In genomic region chr6:106026748-106027147, GRCh38 we compare ENCODE assay signal across 15 cellular contexts. TPM values are rescaled to one million over a fixed set of nuclear protein-coding genes. Genes with fewer than 3 reads are reported as not detected.
A peak's percentile ranks its signal among the peaks of the same experiment; 100 is the strongest.
DNase-seq lines count a peak whose midpoint lies in the region; ATAC-seq and TF ChIP-seq lines count a peak whose summit lies in the region.
"Had no signal": no experiment of that assay in that cellular context is flagged by ENCODE, and none has a peak within 500 bp of the region (broad histone marks: within the 10 kb centered on the region; RNA-seq: fewer than 3 reads in every experiment).

No MANE protein-coding gene starts in this region.

- no peak for TF ChIP-seq POLR2A in upper lobe of left lung (IDR thresholded peaks at IDR 0.05)

- no peak for DNase-seq in T-helper 1 cell
- DNase-seq in HT1080 (ENCODE audit: low read depth) = peak; percentile 68
- no peak for DNase-seq in stimulated activated naive B cell treated with anti-CD40 and anti-IgM and Interleukin-4, amounts not matched to agents 10 μg/mL and 1 μg/mL and 100 μg/mL, for 72 hours
- no peak for DNase-seq in COLO829 (ENCODE audit: low spot score)
- DNase-seq in upper lobe of left lung = no peak
- DNase-seq in T-helper 9 cell = no peak
- DNase-seq: activated CD4-positive, alpha-beta T cell treated with anti-CD3 and anti-CD28 coated beads for 36 hours; Caco-2; NCI-H1105; NCI-H446; T-cell had no signal

- H3K4me1 ChIP-seq in upper lobe of left lung = peaks cover 0 to 7% (median 3%) of the 10 kb centered on the region in 4 donors
- H3K4me1 ChIP-seq: Caco-2 had no signal

- H3K27ac ChIP-seq in upper lobe of left lung = no peak overlapping the region

- H3K9me3 Mint-ChIP-seq in T-helper 1 cell treated with Interleukin-12 subunit alpha and Interleukin-12 subunit beta and Interleukin-4 antibody, amounts not matched to agents 30 μg/mL and 1 μg/mL, for 36 hours = peaks cover 3% of the 10 kb centered on the region
- no peaks in the 10 kb centered on the region for H3K9me3 Mint-ChIP-seq in dendritic cell treated with granulocyte-macrophage colony-stimulating factor and Interleukin-4, amounts not matched to agents 40 ng/mL and 50 ng/mL, for 4 days
- H3K9me3 Mint-ChIP-seq in stimulated activated naive B cell treated with anti-CD40 and anti-IgM and Interleukin-4, amounts not matched to agents 10 μg/mL and 1 μg/mL and 100 μg/mL, for 72 hours = no peaks in the 10 kb centered on the region
- H3K9me3 Mint-ChIP-seq: activated T-helper 17 cell treated with anti-CD3 and anti-CD28 coated beads, Interleukin-2, amount 50 U/mL, for 72 hours; T-cell had no signal

- TF ChIP-seq EP300 in upper lobe of left lung (IDR thresholded peaks at IDR 0.05) = no peak

- peaks cover 3% of the 10 kb centered on the region for H3K36me3 Mint-ChIP-seq in T-helper 1 cell treated with Interleukin-12 subunit alpha and Interleukin-12 subunit beta and Interleukin-4 antibody, amounts not matched to agents 30 μg/mL and 1 μg/mL, for 36 hours (ENCODE audit: low read depth)
- H3K36me3 Mint-ChIP-seq in dendritic cell treated with granulocyte-macrophage colony-stimulating factor and Interleukin-4, amounts not matched to agents 40 ng/mL and 50 ng/mL, for 4 days (ENCODE audit: low read depth) = no peaks in the 10 kb centered on the region
- no peaks in the 10 kb centered on the region for H3K36me3 Mint-ChIP-seq in stimulated activated naive B cell treated with anti-CD40 and anti-IgM and Interleukin-4, amounts not matched to agents 10 μg/mL and 1 μg/mL and 100 μg/mL, for 72 hours
- H3K36me3 Mint-ChIP-seq: T-cell had no signal

- no peaks in the 10 kb centered on the region for H3K27me3 ChIP-seq in upper lobe of left lung

- H3K9me3 ChIP-seq in upper lobe of left lung = no peaks in the 10 kb centered on the region
- H3K9me3 ChIP-seq: Caco-2 had no signal

- H3K36me3 ChIP-seq in upper lobe of left lung = no peaks in the 10 kb centered on the region

- H3K27me3 Mint-ChIP-seq in T-helper 1 cell treated with Interleukin-12 subunit alpha and Interleukin-12 subunit beta and Interleukin-4 antibody, amounts not matched to agents 30 μg/mL and 1 μg/mL, for 36 hours (ENCODE audit: low read depth) = peaks cover 21% of the 10 kb centered on the region
- H3K27me3 Mint-ChIP-seq in dendritic cell treated with granulocyte-macrophage colony-stimulating factor and Interleukin-4, amounts not matched to agents 40 ng/mL and 50 ng/mL, for 4 days = peaks cover 5% of the 10 kb centered on the region
- peaks cover 18 to 25% of the 10 kb centered on the region in 2 donors for H3K27me3 Mint-ChIP-seq in stimulated activated naive B cell treated with anti-CD40 and anti-IgM and Interleukin-4, amounts not matched to agents 10 μg/mL and 1 μg/mL and 100 μg/mL, for 72 hours

- no peak overlapping the region for H3K4me3 ChIP-seq in upper lobe of left lung
- H3K4me3 ChIP-seq: lung had no signal

- intact Hi-C loops in dendritic cell treated with granulocyte-macrophage colony-stimulating factor and Interleukin-4, amounts not matched to agents 40 ng/mL and 50 ng/mL, for 4 days (cut with micrococcal nuclease) = no loop called here

- no peak for TF ChIP-seq CTCF in upper lobe of left lung (IDR thresholded peaks at IDR 0.05)

- ATAC-seq in stimulated activated naive B cell treated with anti-CD40 and anti-IgM and Interleukin-4, amounts not matched to agents 10 μg/mL and 1 μg/mL and 100 μg/mL, for 72 hours (replicated peaks) = peak; percentile 38 to 44
- no peak for ATAC-seq in upper lobe of left lung (ENCODE audit: low FRiP score in 2 of 2)
- ATAC-seq: activated CD4-positive, alpha-beta T cell treated with anti-CD3 and anti-CD28 coated beads for 36 hours; activated T-helper 17 cell treated with anti-CD3 and anti-CD28 coated beads, Interleukin-2, amount 50 U/mL, for 72 hours; T-cell had no signal

- 44 to 60% methylated on average over 8 of the region's 8 CpGs for WGBS in upper lobe of left lung, 2 donors

- H3K4me1 Mint-ChIP-seq in T-helper 1 cell treated with Interleukin-12 subunit alpha and Interleukin-12 subunit beta and Interleukin-4 antibody, amounts not matched to agents 30 μg/mL and 1 μg/mL, for 36 hours (ENCODE audit: low read depth) = peaks cover 22% of the 10 kb centered on the region
- peaks cover 24% of the 10 kb centered on the region for H3K4me1 Mint-ChIP-seq in dendritic cell treated with granulocyte-macrophage colony-stimulating factor and Interleukin-4, amounts not matched to agents 40 ng/mL and 50 ng/mL, for 4 days (ENCODE audit: low read depth)
- H3K4me1 Mint-ChIP-seq in stimulated activated naive B cell treated with anti-CD40 and anti-IgM and Interleukin-4, amounts not matched to agents 10 μg/mL and 1 μg/mL and 100 μg/mL, for 72 hours = peaks cover 8 to 10% of the 10 kb centered on the region in 2 donors

- H3K27ac Mint-ChIP-seq in T-helper 1 cell treated with Interleukin-12 subunit alpha and Interleukin-12 subunit beta and Interleukin-4 antibody, amounts not matched to agents 30 μg/mL and 1 μg/mL, for 36 hours = no peak overlapping the region
- peak overlapping the region; percentile 86 for H3K27ac Mint-ChIP-seq in dendritic cell treated with granulocyte-macrophage colony-stimulating factor and Interleukin-4, amounts not matched to agents 40 ng/mL and 50 ng/mL, for 4 days
- no peak overlapping the region for H3K27ac Mint-ChIP-seq in stimulated activated naive B cell treated with anti-CD40 and anti-IgM and Interleukin-4, amounts not matched to agents 10 μg/mL and 1 μg/mL and 100 μg/mL, for 72 hours
- H3K27ac Mint-ChIP-seq: activated CD4-positive, alpha-beta T cell treated with anti-CD3 and anti-CD28 coated beads for 36 hours; activated T-helper 17 cell treated with anti-CD3 and anti-CD28 coated beads, Interleukin-2, amount 50 U/mL, for 72 hours had no signal

- H3K4me3 Mint-ChIP-seq in T-helper 1 cell treated with Interleukin-12 subunit alpha and Interleukin-12 subunit beta and Interleukin-4 antibody, amounts not matched to agents 30 μg/mL and 1 μg/mL, for 36 hours = peak overlapping the region; percentile 32
- H3K4me3 Mint-ChIP-seq in dendritic cell treated with granulocyte-macrophage colony-stimulating factor and Interleukin-4, amounts not matched to agents 40 ng/mL and 50 ng/mL, for 4 days = peak overlapping the region; percentile 61
- H3K4me3 Mint-ChIP-seq in stimulated activated naive B cell treated with anti-CD40 and anti-IgM and Interleukin-4, amounts not matched to agents 10 μg/mL and 1 μg/mL and 100 μg/mL, for 72 hours = no peak overlapping the region
- H3K4me3 Mint-ChIP-seq: activated CD4-positive, alpha-beta T cell treated with anti-CD3 and anti-CD28 coated beads for 36 hours; activated T-helper 17 cell treated with anti-CD3 and anti-CD28 coated beads, Interleukin-2, amount 50 U/mL, for 72 hours had no signal

RNA-seq across cellular contexts. Expression of gene PRDM1, which starts 59.4 kb away (rescaled TPM):
- total RNA-seq in HT1080 (2014; rRNA removed; shearing (Covaris generic)) = 4.9 and 5.7 TPM in 2 replicates
- polyA plus RNA-seq in HT1080 (2015; cell fraction: cytosol; rRNA removed) = 1.5 and 1.7 TPM in 2 replicates
- polyA plus RNA-seq in HT1080 (2015; cell fraction: nucleus; rRNA removed) = 2.3 and 2.7 TPM in 2 replicates
- 10 to 100 TPM in 5 of 6 donors, 1 to 10 TPM in 1; 6.2 to 32.2 (median 12.9) TPM for total RNA-seq in upper lobe of left lung

Comparison
In these comparisons a context has a peak if more than half of its experiments do, and no peak if none do; other contexts are left out.
1. H3K4me3 Mint-ChIP-seq: peak in T-helper 1 cell treated with Interleukin-12 subunit alpha and Interleukin-12 subunit beta and Interleukin-4 antibody, amounts not matched to agents 30 μg/mL and 1 μg/mL, for 36 hours (single experiment) and dendritic cell treated with granulocyte-macrophage colony-stimulating factor and Interleukin-4, amounts not matched to agents 40 ng/mL and 50 ng/mL, for 4 days (single experiment); none in stimulated activated naive B cell treated with anti-CD40 and anti-IgM and Interleukin-4, amounts not matched to agents 10 μg/mL and 1 μg/mL and 100 μg/mL, for 72 hours (0 of 2).
2. ATAC-seq: peak in stimulated activated naive B cell treated with anti-CD40 and anti-IgM and Interleukin-4, amounts not matched to agents 10 μg/mL and 1 μg/mL and 100 μg/mL, for 72 hours (2 of 2); none in upper lobe of left lung (0 of 2).